In the genomic region with DNA sequence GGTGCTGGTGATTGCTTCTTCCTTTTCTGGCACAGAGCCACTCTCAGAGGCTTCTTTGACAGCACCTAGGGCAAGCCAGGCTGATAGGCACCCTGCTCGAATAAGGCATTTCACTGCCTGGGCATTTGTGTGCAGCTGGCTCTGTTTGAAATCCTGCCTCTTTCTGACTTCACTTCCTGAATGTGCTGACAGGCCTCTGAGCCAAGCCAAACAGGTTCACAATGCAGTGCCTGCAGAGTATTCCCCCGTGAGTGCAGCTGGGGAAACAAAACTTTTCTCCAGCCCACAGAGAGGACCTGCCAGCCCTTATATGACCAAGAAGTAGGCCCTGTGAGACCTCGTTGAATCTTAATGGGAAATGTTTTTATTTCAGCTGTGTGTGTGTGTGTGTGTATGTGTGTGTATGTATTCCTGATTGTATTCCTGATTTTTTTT, we compare ENCODE assay signal across 9 cellular contexts. TPM values are rescaled to one million over a fixed set of nuclear protein-coding genes. Genes with fewer than 3 reads are reported as not detected.
DNase-seq lines count a peak whose midpoint lies in the region; ATAC-seq and TF ChIP-seq lines count a peak whose summit lies in the region.
"Had no signal": no experiment of that assay in that cellular context is flagged by ENCODE, and none has a peak within 500 bp of the region (broad histone marks: within the 10 kb centered on the region; RNA-seq: fewer than 3 reads in every experiment).

No MANE protein-coding gene starts in this region.

- TF ChIP-seq CTCF in choroid plexus epithelial cell (conservative IDR thresholded peaks at IDR 0.05; ENCODE audit: low read depth, low read length), result no peak
- TF ChIP-seq CTCF in mucosa of descending colon (IDR thresholded peaks at IDR 0.05), result no peak

- H3K4me3 ChIP-seq in choroid plexus epithelial cell (ENCODE audit: low read depth, low read length), result no peak overlapping the region
- H3K4me3 ChIP-seq in mucosa of descending colon, result no peak overlapping the region
- H3K4me3 ChIP-seq: SJSA1 had no signal

- H3K9me3 ChIP-seq in mucosa of descending colon, result no peaks in the 10 kb centered on the region
- H3K9me3 ChIP-seq: SJSA1 had no signal

- DNase-seq in NCI-H2081 treated with DMSO at 0.1 percent for 48 hours (lab: John Stamatoyannopoulos, UW), result peak; percentile 81
- peak; percentile 89 for DNase-seq in choroid plexus epithelial cell (ENCODE audit: low read depth)
- DNase-seq in mucosa of descending colon, result peak in 2 of 3 donors; percentile 37 to 53
- no peak for DNase-seq in NCI-H2227 (lab: John Stamatoyannopoulos, UW; ENCODE audit: unreplicated experiment)
- no peak for DNase-seq in HPDE6-E6E7 (ENCODE audit: extremely low spot score)
- DNase-seq in SW480 (ENCODE audit: low spot score), result no peak

- intact Hi-C loops in mucosa of descending colon (cut with DNase I, micrococcal nuclease), result no loop called here

- ATAC-seq in GM18502 (IDR thresholded peaks at IDR 0.05; ENCODE audit: poor library complexity, unreplicated experiment), result peak; percentile 81
- ATAC-seq in HG02642 (IDR thresholded peaks at IDR 0.05; ENCODE audit: poor library complexity, unreplicated experiment), result peak; percentile 77
- ATAC-seq in mucosa of descending colon, result peak; percentile 85

- no peaks in the 10 kb centered on the region for H3K36me3 ChIP-seq in mucosa of descending colon (ENCODE audit: low read depth)
- H3K36me3 ChIP-seq: SJSA1 had no signal

- H3K4me1 ChIP-seq in mucosa of descending colon (ENCODE audit: low read depth), result no peaks in the 10 kb centered on the region

RNA-seq across cellular contexts. Expression of gene JUN, which starts 10.4 kb away (rescaled TPM):
- total RNA-seq in mucosa of descending colon, result 100 to 1,000 TPM; 138 to 303 (median 153) TPM

Comparison
In these comparisons a context has a peak if more than half of its experiments do, and no peak if none do; other contexts are left out.
1. DNase-seq: peak in NCI-H2081 treated with DMSO at 0.1 percent for 48 hours (single experiment), choroid plexus epithelial cell (single experiment) and mucosa of descending colon (2 of 3); none in NCI-H2227 (single experiment), HPDE6-E6E7 (single experiment) and SW480 (single experiment).
2. Peak in every context shown above with its lines, with median percentiles within 50 percentile points of each other: ATAC-seq.